ENCODE assay signal across 1 cellular context in genomic region chr6:157513004-157513603, GRCh38.
A peak's percentile ranks its signal among the peaks of the same experiment; 100 is the strongest.
TF ChIP-seq lines count a peak whose summit lies in the region.

No MANE protein-coding gene starts in this region.

TF ChIP-seq in HepG2, 621 proteins besides CTCF, POLR2A, EP300 and RAD21 (continued from another document):
- TF ChIP-seq AFF4 (CRISPR knock-in tag; IDR thresholded peaks at IDR 0.05) (no peak), ZSCAN9 (CRISPR knock-in tag; IDR thresholded peaks at IDR 0.05; ENCODE audit: borderline replicate concordance) (peak; percentile 79; the same call in 1 of the 2 replicates), RNF219 (CRISPR knock-in tag; IDR thresholded peaks at IDR 0.05) (0 out of 2 replicates have a peak, but pooled peaks have one; percentile 56), PRDM10 (CRISPR knock-in tag; IDR thresholded peaks at IDR 0.05; ENCODE audit: low read depth) (peak; percentile 38; the same call in 1 of the 2 replicates), ZNF83 (CRISPR knock-in tag; IDR thresholded peaks at IDR 0.05; ENCODE audit: borderline replicate concordance) (no peak), LRRFIP1 (CRISPR knock-in tag; conservative IDR thresholded peaks at IDR 0.05) (no peak), AGO1 (IDR thresholded peaks at IDR 0.05; ENCODE audit: low read depth, low read length, poor library complexity, severe bottlenecking) (no peak), ZBTB7A (CRISPR knock-in tag; IDR thresholded peaks at IDR 0.05) (no peak), ETS1 (CRISPR knock-in tag; IDR thresholded peaks at IDR 0.05) (no peak), ZBED4 (CRISPR knock-in tag; IDR thresholded peaks at IDR 0.05; ENCODE audit: borderline replicate concordance) (0 out of 2 replicates have a peak, but pooled peaks have one; percentile 32), CSRNP2 (CRISPR knock-in tag; conservative IDR thresholded peaks at IDR 0.05; ENCODE audit: low read depth) (no peak)
